Comparison of ENCODE assay signal across 8 cellular contexts in the genomic region with DNA sequence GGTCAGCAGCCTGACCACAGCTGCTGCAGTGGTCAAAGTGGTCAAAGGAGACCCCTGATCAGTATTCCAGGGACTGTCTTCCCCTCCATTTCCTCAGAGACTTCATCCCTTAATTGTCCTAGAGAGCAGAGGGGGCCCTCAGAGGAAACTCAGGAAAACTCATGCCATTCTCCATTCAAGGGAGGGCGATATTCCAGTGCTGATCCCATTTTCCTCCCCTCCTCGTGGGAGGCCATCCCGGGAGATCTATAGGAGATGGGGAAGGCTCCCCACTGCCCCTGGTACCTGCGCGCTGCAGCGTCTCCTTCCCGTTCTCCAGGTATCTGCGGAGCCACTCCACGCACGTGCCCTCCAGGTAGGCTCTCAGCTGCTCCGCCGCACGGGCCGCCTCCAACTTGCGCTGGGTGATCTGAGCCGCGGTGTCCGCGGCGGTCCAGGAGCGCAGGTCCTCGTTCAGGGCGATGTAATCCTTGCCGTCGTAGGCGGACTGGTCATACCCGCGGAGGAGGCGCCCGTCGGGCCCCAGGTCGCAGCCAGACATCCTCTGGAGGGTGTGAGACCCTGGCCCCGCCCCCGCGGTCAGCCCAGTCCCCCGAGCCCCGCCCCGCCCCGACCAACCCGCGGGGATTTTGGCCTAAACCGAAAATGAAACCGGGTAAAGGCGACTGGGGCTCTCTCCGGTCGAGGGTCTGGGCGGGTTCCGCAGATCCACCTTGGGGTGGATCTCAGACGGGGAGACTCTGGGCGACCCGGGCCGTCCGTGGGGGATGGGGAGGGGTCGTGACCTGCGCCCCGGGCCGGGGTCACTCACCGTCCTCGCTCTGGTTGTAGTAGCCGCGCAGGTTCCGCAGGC. TPM values are rescaled to one million over a fixed set of nuclear protein-coding genes. Genes with fewer than 3 reads are reported as not detected.
DNase-seq lines count a peak whose midpoint lies in the region; ATAC-seq, FAIRE-seq and TF ChIP-seq lines count a peak whose summit lies in the region.

No MANE protein-coding gene starts in this region.

- H3K27ac ChIP-seq in caudate nucleus (ENCODE audit: low read depth, low read length) (peak overlapping the region; percentile 73), layer of hippocampus (ENCODE audit: low read depth, low read length) (peak overlapping the region; percentile 78)

- peak; percentile 32 for ATAC-seq in HG02840 (IDR thresholded peaks at IDR 0.05; ENCODE audit: low FRiP score, unreplicated experiment)
- ATAC-seq in T-cell (replicated peaks in 1 of 4) = peak; percentile 11 to 27 (median 19)
- no peak for ATAC-seq in GM19467 (IDR thresholded peaks at IDR 0.05; ENCODE audit: unreplicated experiment)

- peaks cover 58 to 76% (median 61%) of the 10 kb centered on the region in 3 donors for H3K4me1 Mint-ChIP-seq in T-cell

- peaks cover 36% of the 10 kb centered on the region for H3K36me3 Mint-ChIP-seq in T-cell

- POLR2A ChIA-PET in T-cell (lab: Charles Lee) = interaction anchor here in 1 of 2 donors (0.6 kb wide), 1 partner anchor 404 kb away, joined by 3 read pairs; no protein-coding TSS in a partner anchor

- no peaks in the 10 kb centered on the region for H3K27me3 Mint-ChIP-seq in T-cell

- no peak for TF ChIP-seq CTCF in GM12865 (IDR thresholded peaks at IDR 0.05; ENCODE audit: insufficient read depth, low read depth, low read length, missing control alignments)

- no peaks in the 10 kb centered on the region for H3K27me3 ChIP-seq in layer of hippocampus (ENCODE audit: control insufficient read depth, insufficient read depth, low read length)

- DNase-seq in GM12865 (ENCODE audit: low read depth) (peak; percentile 74), T-cell (peak in 28 of 34 experiments; percentile 29 to 78 (median 56)), caudate nucleus (lab: John Stamatoyannopoulos, UW) (peak in 5 of 61 donors; percentile 6 to 47 (median 36)), RCC 7860 (ENCODE audit: low spot score) (no peak)
- DNase-seq in stimulated activated CD4-positive, alpha-beta T cell treated with anti-CD3 and anti-CD28 coated beads, Interleukin-4, amount 100 ng/mL, for 48 hours (ENCODE audit: low read depth in 2 of 2) = peak; percentile 52 to 58

- FAIRE-seq in RCC 7860 (lab: Jason Lieb, UNC) = no peak

- peak overlapping the region; percentile 74 for H3K4me3 ChIP-seq in GM12865 (ENCODE audit: low read depth, low read length)

- CTCF ChIA-PET in T-cell (lab: Charles Lee) = no interaction called here

- peak overlapping the region; percentile 97 to 98 (median 97) for H3K4me3 Mint-ChIP-seq in T-cell

- H3K27ac Mint-ChIP-seq in T-cell = peak overlapping the region; percentile 100

- H3K9me3 Mint-ChIP-seq in T-cell = no peaks in the 10 kb centered on the region

RNA-seq across cellular contexts. Expression of a gene that starts 0.9 kb away (rescaled TPM):
- total RNA-seq in T-cell = 1,000 to 10,000 TPM; 1,368 to 2,791 (median 2,039) TPM
